In genomic region chr17:4998027-4998665, GRCh38 we compare ENCODE assay signal across 9 cellular contexts. TPM values are rescaled to one million over a fixed set of nuclear protein-coding genes. Genes with fewer than 3 reads are reported as not detected.
DNase-seq lines count a peak whose midpoint lies in the region; ATAC-seq and TF ChIP-seq lines count a peak whose summit lies in the region.
"Had no signal": no experiment of that assay in that cellular context is flagged by ENCODE, and none has a peak within 500 bp of the region (broad histone marks: within the 10 kb centered on the region; RNA-seq: fewer than 3 reads in every experiment).

No MANE protein-coding gene starts in this region.

- peaks cover 15 to 26% of the 10 kb centered on the region in 2 donors for H3K36me3 Mint-ChIP-seq in CD4-positive, alpha-beta memory T cell
- H3K36me3 Mint-ChIP-seq in type B pancreatic cell = peaks cover 7% of the 10 kb centered on the region

- no peak for DNase-seq in CD4-positive, alpha-beta memory T cell
- DNase-seq in OCI-LY7 (ENCODE audit: low spot score) = no peak
- DNase-seq in dorsolateral prefrontal cortex = peak in 4 of 10 donors; percentile 27 to 43 (median 30)
- DNase-seq in medulla oblongata (ENCODE audit: extremely low spot score) = peak; percentile 17
- no peak for DNase-seq in type B pancreatic cell (ENCODE audit: extremely low spot score, unreplicated experiment)
- no peak for DNase-seq in midbrain (lab: John Stamatoyannopoulos, UW)
- no peak for DNase-seq in NOMO-1 treated with dmso at 0.1 percent for 144 hours (lab: John Stamatoyannopoulos, UW; ENCODE audit: unreplicated experiment)

- peak overlapping the region; percentile 36 to 72 for H3K4me3 ChIP-seq in CD4-positive, alpha-beta memory T cell (ENCODE audit: low read length in 2 of 2)
- H3K4me3 ChIP-seq in OCI-LY7 (ENCODE audit: low read depth, low read length, poor library complexity, severe bottlenecking) = peak overlapping the region; percentile 93
- H3K4me3 ChIP-seq in dorsolateral prefrontal cortex = peak overlapping the region; percentile 65 to 99 (median 93)

- peaks cover 22% of the 10 kb centered on the region for H3K4me1 ChIP-seq in CD4-positive, alpha-beta memory T cell (ENCODE audit: insufficient read depth, low read length)
- peaks cover 20% of the 10 kb centered on the region for H3K4me1 ChIP-seq in OCI-LY7 (ENCODE audit: insufficient read depth, low read length, poor library complexity, severe bottlenecking)

- POLR2A ChIA-PET in CD4-positive, alpha-beta memory T cell (lab: Charles Lee; ENCODE audit: partially characterized antibody) = interaction anchor here (0.9 to 3.3 kb wide), 18 partner anchors 10 to 855 kb away, joined by 3 to 64 read pairs (median 6); partner anchors contain the start of genes CAMTA2, PFN1, RNF167 and SLC25A11
- POLR2A ChIA-PET in OCI-LY7 (lab: Charles Lee) = interaction anchor here (0.6 to 2.0 kb wide), 2 partner anchors 9 to 31 kb away, joined by 3 to 6 read pairs; partner anchors contain the start of gene SPAG7

- no peaks in the 10 kb centered on the region for H4K20me1 ChIP-seq in OCI-LY7 (ENCODE audit: insufficient read depth, low read length)

- H3K27ac ChIP-seq in CD4-positive, alpha-beta memory T cell (ENCODE audit: low read depth, low read length) = peak overlapping the region; percentile 79
- H3K27ac ChIP-seq in OCI-LY7 (ENCODE audit: low read depth, low read length, poor library complexity, severe bottlenecking) = peak overlapping the region; percentile 18
- peak overlapping the region in 52 of 59 donors; percentile 2 to 99 (median 94) for H3K27ac ChIP-seq in dorsolateral prefrontal cortex

- CTCF ChIA-PET in CD4-positive, alpha-beta memory T cell (lab: Charles Lee; ENCODE audit: partially characterized antibody) = interaction anchor here (1.3 to 2.9 kb wide), 3 partner anchors 10 to 64 kb away, joined by 5 to 16 read pairs (median 16); partner anchors contain the start of gene CAMTA2
- CTCF ChIA-PET in OCI-LY7 (lab: Charles Lee; ENCODE audit: unreplicated experiment) = interaction anchor here (1.2 kb wide), 1 partner anchor 10 kb away, joined by 4 read pairs; no protein-coding TSS in a partner anchor

- H3K4me3 Mint-ChIP-seq in CD4-positive, alpha-beta memory T cell = peak overlapping the region; percentile 77 to 89 (median 82)
- H3K4me3 Mint-ChIP-seq in type B pancreatic cell = peak overlapping the region; percentile 89

- peaks cover 13% of the 10 kb centered on the region for H3K36me3 ChIP-seq in CD4-positive, alpha-beta memory T cell (ENCODE audit: insufficient read depth, low read length)
- H3K36me3 ChIP-seq in OCI-LY7 (ENCODE audit: insufficient read depth, low read length) = peaks cover 18% of the 10 kb centered on the region; the same call in 1 of the 2 replicates

- H3K27ac Mint-ChIP-seq in CD4-positive, alpha-beta memory T cell = peak overlapping the region in 4 of 7 donors; percentile 72 to 94 (median 79)
- peak overlapping the region; percentile 87 for H3K27ac Mint-ChIP-seq in type B pancreatic cell

- no TSS peak for BruUV-seq in OCI-LY7 (replicated peaks; lab: Mats Ljungman, UMichigan)

- H3K27me3 ChIP-seq in CD4-positive, alpha-beta memory T cell (ENCODE audit: insufficient read depth, low read length) = no peaks in the 10 kb centered on the region
- no peaks in the 10 kb centered on the region for H3K27me3 ChIP-seq in dorsolateral prefrontal cortex

- peak overlapping the region; percentile 98 for H3K4me2 ChIP-seq in OCI-LY7 (ENCODE audit: low read length)

- no peaks in the 10 kb centered on the region for H3K9me2 ChIP-seq in OCI-LY7 (ENCODE audit: insufficient read depth, low read length)

- ATAC-seq in GM21825 (IDR thresholded peaks at IDR 0.05; ENCODE audit: unreplicated experiment) = peak; percentile 14

- H3K9me3 ChIP-seq in CD4-positive, alpha-beta memory T cell (ENCODE audit: control insufficient read depth in 1 of 2, low read length in 2 of 2) = no peaks in the 10 kb centered on the region
- H3K9me3 ChIP-seq in OCI-LY7 (ENCODE audit: low read length) = no peaks in the 10 kb centered on the region

- H2AFZ ChIP-seq in OCI-LY7 (ENCODE audit: low read length) = peak overlapping the region; percentile 30; the same call in 1 of the 2 replicates

- peaks cover 6% of the 10 kb centered on the region; the same call in 1 of the 2 replicates for H3K79me2 ChIP-seq in OCI-LY7 (ENCODE audit: insufficient read depth, low read depth, low read length)

- TF ChIP-seq CTCF in OCI-LY7 (conservative IDR thresholded peaks at IDR 0.05; ENCODE audit: low read length) (no peak), dorsolateral prefrontal cortex (IDR thresholded peaks at IDR 0.05 in 54 of 56, conservative IDR thresholded peaks at IDR 0.05 in 2 of 56; ENCODE audit: low read depth in 1 of 56, partially characterized antibody in 56 of 56) (no peak), type B pancreatic cell (conservative IDR thresholded peaks at IDR 0.05) (no peak)

- no peaks in the 10 kb centered on the region for H3K27me3 Mint-ChIP-seq in CD4-positive, alpha-beta memory T cell
- peaks cover 3% of the 10 kb centered on the region for H3K27me3 Mint-ChIP-seq in type B pancreatic cell

- intact Hi-C loops in CD4-positive, alpha-beta memory T cell (cut with micrococcal nuclease) = loop anchor here (2.0 to 5.0 kb wide), 2 partner anchors 57 to 286 kb away; partner anchors contain the start of genes ARRB2, RNF167 and SLC25A11
- intact Hi-C loops in OCI-LY7 (cut with micrococcal nuclease; ENCODE audit: unreplicated experiment) (no loop called here), dorsolateral prefrontal cortex (cut with DNase I) (no loop called here)

- H3K9me3 Mint-ChIP-seq in CD4-positive, alpha-beta memory T cell = no peaks in the 10 kb centered on the region
- no peaks in the 10 kb centered on the region for H3K9me3 Mint-ChIP-seq in type B pancreatic cell

- H3K4me1 Mint-ChIP-seq in CD4-positive, alpha-beta memory T cell = peaks cover 10 to 42% (median 24%) of the 10 kb centered on the region in 4 donors
- H3K4me1 Mint-ChIP-seq in type B pancreatic cell (ENCODE audit: unreplicated experiment) = peaks cover 10% of the 10 kb centered on the region

RNA-seq across cellular contexts. Expression of gene KIF1C, which starts 0.4 kb away (rescaled TPM):
- total RNA-seq in CD4-positive, alpha-beta memory T cell = 10 to 100 TPM; 29.8 to 36.9 TPM
- polyA plus RNA-seq in CD4-positive, alpha-beta memory T cell = 10 to 100 TPM in 1 of 2 donors, 1 to 10 TPM in 1; 1.8 to 10.8 TPM
- 20.6 and 32.1 TPM in 2 replicates for total RNA-seq in OCI-LY7 (2014; rRNA removed; shearing (Covaris generic))
- 51.1 and 53.7 TPM in 2 replicates for total RNA-seq in OCI-LY7 (2022)
- 100 to 1,000 TPM in 92 of 120 experiments, 10 to 100 TPM in 28; 62.4 to 504 (median 132) TPM for total RNA-seq in dorsolateral prefrontal cortex
- 102 and 130 TPM in 2 replicates for total RNA-seq in type B pancreatic cell (ENCODE audit: low replicate concordance)

RNA-seq across cellular contexts. Expression of gene INCA1, which starts 0.8 kb away (rescaled TPM):
- under 1 TPM; 0.36 to 0.67 TPM for total RNA-seq in CD4-positive, alpha-beta memory T cell
- under 1 TPM; 0.26 to 0.71 TPM for polyA plus RNA-seq in CD4-positive, alpha-beta memory T cell
- not detected in 2 replicates for total RNA-seq in OCI-LY7 (2014; rRNA removed; shearing (Covaris generic))
- total RNA-seq in OCI-LY7 (2022) = 0.82 and 1.2 TPM in 2 replicates
- 1 to 10 TPM in 104 of 120 experiments, under 1 TPM in 14, not detected in 2; 0.36 to 3.7 (median 2.0) TPM for total RNA-seq in dorsolateral prefrontal cortex
- 0.72 and 0.86 TPM in 2 replicates for total RNA-seq in type B pancreatic cell (ENCODE audit: low replicate concordance)
- total RNA-seq: M059J had no signal

RNA-seq across cellular contexts. Expression of gene CAMTA2, which starts 10.7 kb away (rescaled TPM):
- total RNA-seq in CD4-positive, alpha-beta memory T cell = 10 to 100 TPM; 63.0 to 84.8 TPM
- 10 to 100 TPM in 1 of 2 donors, 1 to 10 TPM in 1; 4.6 to 25.4 TPM for polyA plus RNA-seq in CD4-positive, alpha-beta memory T cell
- total RNA-seq in OCI-LY7 (2014; rRNA removed; shearing (Covaris generic)) = 8.7 and 9.7 TPM in 2 replicates
- 44.3 and 53.4 TPM in 2 replicates for total RNA-seq in OCI-LY7 (2022)
- total RNA-seq in dorsolateral prefrontal cortex = 100 to 1,000 TPM in 118 of 120 experiments, 10 to 100 TPM in 2; 79.4 to 186 (median 143) TPM
- total RNA-seq in type B pancreatic cell (ENCODE audit: low replicate concordance) = 26.3 and 35.6 TPM in 2 replicates

RNA-seq across cellular contexts. Expression of gene SPAG7, which starts 30.5 kb away (rescaled TPM):
- total RNA-seq in CD4-positive, alpha-beta memory T cell = 10 to 100 TPM; 36.7 to 38.4 TPM
- 100 to 1,000 TPM in 1 of 2 donors, 10 to 100 TPM in 1; 94.1 to 133 TPM for polyA plus RNA-seq in CD4-positive, alpha-beta memory T cell
- total RNA-seq in OCI-LY7 (2014; rRNA removed; shearing (Covaris generic)) = 53.2 and 54.4 TPM in 2 replicates
- 58.9 and 67.7 TPM in 2 replicates for total RNA-seq in OCI-LY7 (2022)
- total RNA-seq in dorsolateral prefrontal cortex = 10 to 100 TPM; 31.5 to 67.7 (median 51.4) TPM
- 60.5 and 73.1 TPM in 2 replicates for total RNA-seq in type B pancreatic cell (ENCODE audit: low replicate concordance)

RNA-seq across cellular contexts. Expression of gene SLC52A1, which starts 37.1 kb away (rescaled TPM):
- under 1 TPM; 0.53 to 0.58 TPM for total RNA-seq in CD4-positive, alpha-beta memory T cell
- under 1 TPM; 0.20 to 0.29 TPM for polyA plus RNA-seq in CD4-positive, alpha-beta memory T cell
- total RNA-seq in OCI-LY7 (2014; rRNA removed; shearing (Covaris generic)) = not detected in 2 replicates
- not detected in 2 replicates for total RNA-seq in OCI-LY7 (2022)
- total RNA-seq in dorsolateral prefrontal cortex = under 1 TPM in 13 of 120 experiments, not detected in 107; 0.14 to 0.44 (median 0.20) TPM
- total RNA-seq in type B pancreatic cell (ENCODE audit: low replicate concordance) = 0.19 and 1.5 TPM in 2 replicates
- total RNA-seq: M059J had no signal

Comparison
In these comparisons a context has a peak if more than half of its experiments do, and no peak if none do; other contexts are left out.
1. H3K27ac ChIP-seq: peak in every context shown above with its lines; median percentile 94 in dorsolateral prefrontal cortex; 79 in CD4-positive, alpha-beta memory T cell; 18 in OCI-LY7.